Comparison of ENCODE assay signal across 8 cellular contexts in the genomic region with DNA sequence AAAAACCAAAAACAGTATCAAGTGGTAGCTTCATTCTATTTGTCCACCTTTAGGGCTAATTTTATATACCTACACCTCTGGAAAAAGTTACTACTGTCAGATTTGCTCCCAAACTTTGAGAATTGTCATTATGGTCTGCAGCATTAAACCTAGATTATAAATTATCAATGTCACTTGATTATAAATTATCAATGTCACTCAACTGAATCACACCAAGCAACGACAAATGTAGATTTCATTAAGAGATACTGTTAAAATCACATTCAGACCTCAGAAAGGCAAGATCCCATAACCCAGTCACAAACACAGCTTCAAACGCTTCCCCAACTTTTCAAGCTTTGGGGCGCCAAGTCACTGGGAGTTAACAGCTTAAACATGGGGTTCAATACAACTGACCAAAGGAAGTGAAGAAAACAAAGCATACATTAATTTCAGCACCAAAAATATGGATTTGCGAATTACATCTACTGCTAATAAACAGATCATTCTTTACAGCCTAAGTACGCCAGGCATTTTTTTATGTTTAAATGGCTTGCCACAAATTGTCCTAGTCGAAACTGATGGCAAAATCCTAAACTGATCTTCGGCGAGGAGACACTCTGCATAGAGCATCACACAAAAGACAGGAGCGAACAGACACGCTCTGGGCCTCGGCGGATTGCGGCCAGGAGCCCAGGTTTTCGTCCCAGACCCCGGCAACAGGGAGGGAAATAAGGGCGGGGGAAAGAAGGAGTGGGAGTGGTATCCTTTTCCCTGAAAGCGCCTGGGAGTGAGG. TPM values are rescaled to one million over a fixed set of nuclear protein-coding genes. Genes with fewer than 3 reads are reported as not detected.
DNase-seq lines count a peak whose midpoint lies in the region; ATAC-seq and TF ChIP-seq lines count a peak whose summit lies in the region.

No MANE protein-coding gene starts in this region.

- H3K4me1 Mint-ChIP-seq in T-helper 1 cell treated with Interleukin-12 subunit alpha and Interleukin-12 subunit beta and Interleukin-4 antibody, amounts not matched to agents 30 μg/mL and 1 μg/mL, for 36 hours (ENCODE audit: low read depth) = peaks cover 60% of the 10 kb centered on the region
- H3K4me1 Mint-ChIP-seq in naive thymus-derived CD4-positive, alpha-beta T cell = peaks cover 51 to 78% (median 68%) of the 10 kb centered on the region in 7 donors

- H3K27ac Mint-ChIP-seq in T-helper 1 cell treated with Interleukin-12 subunit alpha and Interleukin-12 subunit beta and Interleukin-4 antibody, amounts not matched to agents 30 μg/mL and 1 μg/mL, for 36 hours = peak overlapping the region; percentile 89
- H3K27ac Mint-ChIP-seq in naive thymus-derived CD4-positive, alpha-beta T cell = peak overlapping the region; percentile 86 to 99 (median 95)

- H3K9ac ChIP-seq in endocrine pancreas (ENCODE audit: control insufficient read depth, insufficient read depth, low read length) = peak overlapping the region; percentile 86

- no TSS peak for BruUV-seq in OCI-LY7 (replicated peaks; lab: Mats Ljungman, UMichigan)

- intact Hi-C loops in OCI-LY7 (cut with micrococcal nuclease; ENCODE audit: unreplicated experiment) = no loop called here
- intact Hi-C loops in naive thymus-derived CD4-positive, alpha-beta T cell (cut with micrococcal nuclease) = loop anchor here (2.0 to 10.0 kb wide), 12 partner anchors 47 to 859 kb away; a partner anchor contains a TSS

- H3K9me3 ChIP-seq in OCI-LY7 (ENCODE audit: low read length) (no peaks in the 10 kb centered on the region), endocrine pancreas (ENCODE audit: control insufficient read depth, low read length) (no peaks in the 10 kb centered on the region)
- no peaks in the 10 kb centered on the region for H3K9me3 ChIP-seq in naive thymus-derived CD4-positive, alpha-beta T cell (ENCODE audit: control insufficient read depth in 2 of 3, low read length in 3 of 3)

- peak overlapping the region; percentile 97 for H3K4me2 ChIP-seq in OCI-LY7 (ENCODE audit: low read length)

- H3K9me2 ChIP-seq in OCI-LY7 (ENCODE audit: insufficient read depth, low read length) = no peaks in the 10 kb centered on the region

- H4K20me1 ChIP-seq in OCI-LY7 (ENCODE audit: insufficient read depth, low read length) = peaks cover 19% of the 10 kb centered on the region; the same call in 1 of the 2 replicates

- H3K27me3 Mint-ChIP-seq in T-helper 1 cell treated with Interleukin-12 subunit alpha and Interleukin-12 subunit beta and Interleukin-4 antibody, amounts not matched to agents 30 μg/mL and 1 μg/mL, for 36 hours (ENCODE audit: low read depth) = no peaks in the 10 kb centered on the region
- H3K27me3 Mint-ChIP-seq in naive thymus-derived CD4-positive, alpha-beta T cell = no peaks in the 10 kb centered on the region

- peak overlapping the region; percentile 68 for H3K27ac ChIP-seq in OCI-LY7 (ENCODE audit: low read depth, low read length, poor library complexity, severe bottlenecking)
- peak overlapping the region; percentile 91 for H3K27ac ChIP-seq in naive thymus-derived CD4-positive, alpha-beta T cell (ENCODE audit: low read depth, low read length)

- H3K4me1 ChIP-seq in OCI-LY7 (ENCODE audit: insufficient read depth, low read length, poor library complexity, severe bottlenecking) (peaks cover 32% of the 10 kb centered on the region), endocrine pancreas (ENCODE audit: control insufficient read depth, insufficient read depth, low read length) (peaks cover 11% of the 10 kb centered on the region)
- H3K4me1 ChIP-seq in naive thymus-derived CD4-positive, alpha-beta T cell (ENCODE audit: control insufficient read depth in 2 of 2, insufficient read depth in 2 of 2, low read length in 2 of 2) = peaks cover 44 to 52% of the 10 kb centered on the region in 2 donors

- peak overlapping the region; percentile 99 for H3K4me3 Mint-ChIP-seq in T-helper 1 cell treated with Interleukin-12 subunit alpha and Interleukin-12 subunit beta and Interleukin-4 antibody, amounts not matched to agents 30 μg/mL and 1 μg/mL, for 36 hours
- H3K4me3 Mint-ChIP-seq in naive thymus-derived CD4-positive, alpha-beta T cell = peak overlapping the region; percentile 88 to 100 (median 98)

- H3K27me3 ChIP-seq in endocrine pancreas (ENCODE audit: control insufficient read depth, insufficient read depth, low read length) = no peaks in the 10 kb centered on the region
- H3K27me3 ChIP-seq in naive thymus-derived CD4-positive, alpha-beta T cell (ENCODE audit: control insufficient read depth in 2 of 2, insufficient read depth in 2 of 2, low read length in 2 of 2) = no peaks in the 10 kb centered on the region

- H3K36me3 Mint-ChIP-seq in T-helper 1 cell treated with Interleukin-12 subunit alpha and Interleukin-12 subunit beta and Interleukin-4 antibody, amounts not matched to agents 30 μg/mL and 1 μg/mL, for 36 hours (ENCODE audit: low read depth) = peaks cover 14% of the 10 kb centered on the region
- H3K36me3 Mint-ChIP-seq in naive thymus-derived CD4-positive, alpha-beta T cell = peaks cover 0 to 21% (median 4%) of the 10 kb centered on the region in 5 donors

- no peaks in the 10 kb centered on the region for H3K9me3 Mint-ChIP-seq in T-helper 1 cell treated with Interleukin-12 subunit alpha and Interleukin-12 subunit beta and Interleukin-4 antibody, amounts not matched to agents 30 μg/mL and 1 μg/mL, for 36 hours
- H3K9me3 Mint-ChIP-seq in naive thymus-derived CD4-positive, alpha-beta T cell = peaks cover 0 to 3% (median 0%) of the 10 kb centered on the region in 11 donors

- peak overlapping the region; percentile 86 for H3K4me3 ChIP-seq in OCI-LY7 (ENCODE audit: low read depth, low read length, poor library complexity, severe bottlenecking)
- H3K4me3 ChIP-seq in endocrine pancreas (ENCODE audit: control insufficient read depth, insufficient read depth, low read length) = peak overlapping the region; percentile 96
- H3K4me3 ChIP-seq in naive thymus-derived CD4-positive, alpha-beta T cell (ENCODE audit: low read length) = peak overlapping the region; percentile 78

- CTCF ChIA-PET in OCI-LY7 (lab: Charles Lee; ENCODE audit: unreplicated experiment) = no interaction called here
- CTCF ChIA-PET in naive thymus-derived CD4-positive, alpha-beta T cell (lab: Charles Lee) = interaction anchor here (1.2 kb wide), 1 partner anchor 23 kb away, joined by 3 read pairs; no protein-coding TSS in a partner anchor

- no peaks in the 10 kb centered on the region for H3K36me3 ChIP-seq in OCI-LY7 (ENCODE audit: insufficient read depth, low read length)
- no peaks in the 10 kb centered on the region for H3K36me3 ChIP-seq in endocrine pancreas (ENCODE audit: control insufficient read depth, insufficient read depth, low read length)
- H3K36me3 ChIP-seq in naive thymus-derived CD4-positive, alpha-beta T cell (ENCODE audit: control insufficient read depth in 2 of 3, insufficient read depth in 3 of 3, low read length in 3 of 3) = peaks cover 0 to 9% (median 0%) of the 10 kb centered on the region in 3 experiments

- peaks cover 55% of the 10 kb centered on the region for H3K79me2 ChIP-seq in OCI-LY7 (ENCODE audit: insufficient read depth, low read depth, low read length)

- POLR2A ChIA-PET in OCI-LY7 (lab: Charles Lee) = interaction anchor here (0.6 to 1.3 kb wide), 3 partner anchors 13 to 36 kb away, joined by 3 read pairs; no protein-coding TSS in a partner anchor
- POLR2A ChIA-PET in naive thymus-derived CD4-positive, alpha-beta T cell (lab: Charles Lee) = interaction anchor here (1.1 to 3.6 kb wide), 10 partner anchors 11 to 1042 kb away, joined by 4 to 23 read pairs (median 8); a partner anchor contains a TSS

- peak overlapping the region; percentile 98; the same call in 1 of the 2 replicates for H2AFZ ChIP-seq in OCI-LY7 (ENCODE audit: low read length)

- DNase-seq in T-helper 1 cell = no peak
- DNase-seq in OCI-LY7 (ENCODE audit: low spot score) = no peak
- DNase-seq in naive thymus-derived CD4-positive, alpha-beta T cell = no peak
- DNase-seq in T-helper 9 cell = no peak
- DNase-seq in stimulated activated CD4-positive, alpha-beta T cell treated with anti-CD3 and anti-CD28 coated beads, Interleukin-15, amount 100 ng/mL, for 24 hours = no peak
- DNase-seq in SHP77 treated with DMSO at 0.1 percent for 48 hours (lab: John Stamatoyannopoulos, UW) = no peak

- TF ChIP-seq CTCF in OCI-LY7 (conservative IDR thresholded peaks at IDR 0.05; ENCODE audit: low read length) = no peak

- no peak for ATAC-seq in naive thymus-derived CD4-positive, alpha-beta T cell

RNA-seq across cellular contexts. Expression of a gene that starts 1.0 kb away (rescaled TPM):
- 40.4 and 57.8 TPM in 2 replicates for total RNA-seq in OCI-LY7 (2014; rRNA removed; shearing (Covaris generic))
- 66.7 and 69.8 TPM in 2 replicates for total RNA-seq in OCI-LY7 (2022)
- 100 to 1,000 TPM; 125 to 198 (median 188) TPM for total RNA-seq in naive thymus-derived CD4-positive, alpha-beta T cell
- polyA plus RNA-seq in naive thymus-derived CD4-positive, alpha-beta T cell = 100 to 1,000 TPM; 181 to 285 TPM
